28 cellular contexts compared by ENCODE assay signal in the genomic region with DNA sequence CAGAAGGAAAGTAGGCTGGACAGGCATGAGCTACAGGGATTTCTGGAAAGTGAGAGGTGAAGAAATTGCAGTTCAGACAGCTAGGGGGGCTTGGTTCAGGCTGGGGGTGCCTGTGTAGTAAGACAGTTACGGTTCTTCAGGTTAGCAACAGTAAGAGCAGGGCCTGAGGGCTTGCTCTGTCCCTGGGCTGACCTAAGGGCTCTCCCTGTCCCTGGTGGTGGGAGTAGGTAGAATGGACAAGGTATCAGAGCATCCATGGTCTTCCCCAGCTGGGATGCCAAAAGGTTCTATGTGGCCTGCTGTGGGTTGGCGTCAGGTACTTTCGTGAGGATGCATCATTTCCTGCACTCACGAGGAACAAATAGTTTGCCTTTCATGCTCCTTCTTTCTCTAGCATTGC. TPM values are rescaled to one million over a fixed set of nuclear protein-coding genes. Genes with fewer than 3 reads are reported as not detected.
"Had no signal": no experiment of that assay in that cellular context is flagged by ENCODE, and none has a peak within 500 bp of the region (broad histone marks: within the 10 kb centered on the region; RNA-seq: fewer than 3 reads in every experiment).

No MANE protein-coding gene starts in this region.

- DNase-seq: activated CD4-positive, alpha-beta T cell treated with anti-CD3 and anti-CD28 coated beads for 36 hours; activated CD4-positive, alpha-beta T cell treated with anti-CD3 and anti-CD28 coated beads, Interleukin-2, amount 10 ng/mL, durations not matched to agents 7 days and 5 days; activated CD4-positive, alpha-beta T cell treated with anti-CD3 and anti-CD28 coated beads, Interleukin-2, amount 50 U/mL, for 48 hours; activated CD8-positive, alpha-beta T cell treated with anti-CD3 and anti-CD28 coated beads, Interleukin-2, amount 10 ng/mL, durations not matched to agents 7 days and 5 days; activated gamma-delta T cell; activated naive CD4-positive, alpha-beta T cell treated with Interleukin-2 at 50 U/mL for 16 hours; activated naive CD8-positive, alpha-beta T cell treated with anti-CD3 and anti-CD28 coated beads, Interleukin-2, amount 10 ng/mL, durations not matched to agents 7 days and 5 days; activated T-cell treated with anti-CD3 and anti-CD28 coated beads, Interleukin-2, amount 50 U/mL, for 24 hours; amygdala; NCI-H1105; NCI-H1417 treated with DMSO at 0.1 percent for 48 hours; NCI-H187 treated with DMSO at 0.1 percent for 48 hours; NCI-H2081; NCI-H345; NCI-H524 treated with DMSO at 0.1 percent for 48 hours; SHP77; SJCRH30 had no signal

- H3K27me3 ChIP-seq: ascending aorta, breast epithelium, SJCRH30 had no signal

- H3K4me3 ChIP-seq: ascending aorta, breast epithelium, SJCRH30, SK-N-MC had no signal

- H3K36me3 ChIP-seq: ascending aorta, breast epithelium, SJCRH30 had no signal

- ATAC-seq: activated CD4-positive, alpha-beta T cell treated with anti-CD3 and anti-CD28 coated beads for 36 hours; activated CD4-positive, CD25-positive, alpha-beta regulatory T cell treated with anti-CD3 and anti-CD28 coated beads, Interleukin-2, amount 50 U/mL, for 24 hours; activated CD8-positive, alpha-beta T cell treated with anti-CD3 and anti-CD28 coated beads, Interleukin-2, amount 10 ng/mL, durations not matched to agents 7 days and 5 days; Panc1; WTC11 had no signal

- H3K27ac ChIP-seq: ascending aorta, breast epithelium, SJCRH30, SK-N-MC had no signal

- H3K4me1 ChIP-seq: ascending aorta, breast epithelium, SJCRH30 had no signal

- H3K9me3 ChIP-seq: ascending aorta, breast epithelium, SJCRH30 had no signal

RNA-seq across cellular contexts. Expression of a gene that starts 34.6 kb away (rescaled TPM):
- total RNA-seq: activated CD4-positive, alpha-beta T cell treated with anti-CD3 and anti-CD28 coated beads for 36 hours; activated CD4-positive, alpha-beta T cell treated with anti-CD3 and anti-CD28 coated beads, Interleukin-2, amount 10 ng/mL, durations not matched to agents 7 days and 5 days; activated CD8-positive, alpha-beta T cell treated with anti-CD3 and anti-CD28 coated beads, Interleukin-2, amount 10 ng/mL, durations not matched to agents 7 days and 5 days; activated naive CD8-positive, alpha-beta T cell treated with anti-CD3 and anti-CD28 coated beads, Interleukin-2, amount 10 ng/mL, durations not matched to agents 7 days and 5 days; activated T-helper 2 cell treated with anti-CD3 and anti-CD28 coated beads, Interferon-gamma antibody, Interleukin-2, Interleukin-4, amounts not matched to agents 10 μg/mL and 5 μg/mL and 100 μg/mL, durations not matched to agents 14 hours and 24 hours and 36 hours; cardiac septum; RPMI7951; SJCRH30; T-helper 1 cell treated with Interleukin-12 subunit alpha and Interleukin-12 subunit beta and Interleukin-4 antibody, amounts not matched to agents 30 ng/mL and 1 ng/mL, for 36 hours; T-helper 2 cell treated with Interferon-gamma antibody and Interleukin-4, amounts not matched to agents 100 ng/mL and 5 ng/mL, for 36 hours had no signal
